Comparison of ENCODE assay signal across 20 cellular contexts in the genomic region with DNA sequence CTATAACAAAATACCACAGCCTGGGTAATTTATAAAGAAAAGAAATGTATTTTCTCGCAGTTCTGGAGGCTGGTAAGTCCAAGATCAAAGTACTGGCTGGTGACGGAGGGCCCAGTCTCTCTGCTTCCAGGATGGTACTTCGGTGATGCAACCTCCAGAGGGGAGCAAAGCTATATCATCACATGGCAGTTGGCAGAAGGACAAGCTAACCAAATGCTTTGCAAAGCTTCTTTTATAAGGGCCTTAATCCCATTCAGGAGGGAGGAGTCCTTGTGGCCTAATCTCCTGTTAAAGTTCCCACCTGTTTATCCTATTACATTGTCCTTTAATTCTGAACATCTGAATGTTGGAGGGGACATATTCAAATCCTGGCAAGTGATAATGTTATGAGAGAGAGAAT.
"Had no signal": no experiment of that assay in that cellular context is flagged by ENCODE, and none has a peak within 500 bp of the region (broad histone marks: within the 10 kb centered on the region; RNA-seq: fewer than 3 reads in every experiment).

No MANE protein-coding gene starts in this region.

- H3K27ac ChIP-seq: brain microvascular endothelial cell, foreskin keratinocyte, skin epidermis, tibial artery, uterus had no signal

- H3K4me1 ChIP-seq: foreskin keratinocyte, tibial artery, uterus had no signal

- H3K36me3 ChIP-seq: brain microvascular endothelial cell, tibial artery, uterus had no signal

- ATAC-seq: activated CD8-positive, alpha-beta T cell treated with anti-CD3 and anti-CD28 coated beads, Interleukin-2, amount 10 ng/mL, durations not matched to agents 7 days and 5 days; activated T-cell treated with anti-CD3 and anti-CD28 coated beads, Interleukin-2, amount 50 U/mL, for 72 hours; foreskin keratinocyte; left ventricle myocardium superior; natural killer cell; right cardiac atrium; stimulated activated naive B cell treated with anti-CD40 and anti-IgM and Interleukin-4, amounts not matched to agents 10 μg/mL and 1 μg/mL and 100 μg/mL, for 72 hours had no signal

- H3K9me3 ChIP-seq: tibial artery, uterus had no signal

- H3K27me3 ChIP-seq: brain microvascular endothelial cell, tibial artery, uterus had no signal

- H3K4me3 ChIP-seq: skin epidermis, tibial artery, uterus had no signal

- DNase-seq: activated B cell treated with CpG ODN at 0.5 μM for 24 hours; activated CD4-positive, alpha-beta T cell treated with anti-CD3 and anti-CD28 coated beads for 48 hours; activated CD8-positive, alpha-beta memory T cell treated with anti-CD3 and anti-CD28 coated beads, Interleukin-2, amount 50 U/mL, for 4 hours; activated CD8-positive, alpha-beta T cell treated with anti-CD3 and anti-CD28 coated beads, Interleukin-2, amount 10 ng/mL, durations not matched to agents 7 days and 5 days; activated gamma-delta T cell; activated naive CD8-positive, alpha-beta T cell treated with anti-CD3 and anti-CD28 coated beads for 36 hours; activated T-cell treated with anti-CD3 and anti-CD28 coated beads, Interleukin-2, amount 50 U/mL, for 72 hours; amygdala; brain microvascular endothelial cell; effector CD8-positive, alpha-beta T cell; foreskin keratinocyte; left ventricle myocardium superior; natural killer cell; right cardiac atrium; stimulated activated CD4-positive, alpha-beta T cell treated with anti-CD3 and anti-CD28 coated beads, Interleukin-15, amount 100 ng/mL, for 24 hours; stimulated activated CD4-positive, alpha-beta T cell treated with anti-CD3 and anti-CD28 coated beads, Interleukin-4, amount 100 ng/mL, for 1 hour; stimulated activated naive B cell treated with anti-CD40 and anti-IgM and Interleukin-4, amounts not matched to agents 10 μg/mL and 1 μg/mL and 100 μg/mL, for 72 hours; tibial artery; uterus had no signal
